ENCODE assay signal across 1 cellular context in genomic region chr22:19420321-19420720, GRCh38.
TF ChIP-seq lines count a peak whose summit lies in the region.

No MANE protein-coding gene starts in this region.

TF ChIP-seq in K562, 482 proteins besides CTCF, POLR2A, EP300 and RAD21:
- TF ChIP-seq TOE1 (IDR thresholded peaks at IDR 0.05; ENCODE audit: borderline replicate concordance) (no peak), TOE1 (CRISPR knock-in tag; IDR thresholded peaks at IDR 0.05; ENCODE audit: borderline replicate concordance, low read depth) (no peak), MLLT1 (IDR thresholded peaks at IDR 0.05) (peak in 1 of 2 experiments; percentile 54; a peak in 2 of 4 replicates), STAT5A (IDR thresholded peaks at IDR 0.05; ENCODE audit: borderline replicate concordance, low read length) (no peak), SNIP1 (IDR thresholded peaks at IDR 0.05; ENCODE audit: low read depth) (0 out of 2 replicates have a peak, but pooled peaks have one; percentile 24), ZNF668 (CRISPR knock-in tag; IDR thresholded peaks at IDR 0.05) (peak; percentile 81; the same call in 1 of the 2 replicates), ZNF780A (CRISPR knock-in tag; IDR thresholded peaks at IDR 0.05) (no peak), GTF2A2 (tag; IDR thresholded peaks at IDR 0.05) (0 out of 2 replicates have a peak, but pooled peaks have one; percentile 11), FOXK2 (conservative IDR thresholded peaks at IDR 0.05 in 1 of 2, IDR thresholded peaks at IDR 0.05 in 1 of 2; ENCODE audit: low read depth in 2 of 2) (peak in 1 of 2 experiments; percentile 0; a peak in 1 of 4 replicates), ZNF384 (IDR thresholded peaks at IDR 0.05; ENCODE audit: low read depth, low read length) (peak; percentile 33; the same call in 1 of the 2 replicates), MECOM (CRISPR knock-in tag; IDR thresholded peaks at IDR 0.05) (0 out of 2 replicates have a peak, but pooled peaks have one; percentile 39)
